In the genomic region with DNA sequence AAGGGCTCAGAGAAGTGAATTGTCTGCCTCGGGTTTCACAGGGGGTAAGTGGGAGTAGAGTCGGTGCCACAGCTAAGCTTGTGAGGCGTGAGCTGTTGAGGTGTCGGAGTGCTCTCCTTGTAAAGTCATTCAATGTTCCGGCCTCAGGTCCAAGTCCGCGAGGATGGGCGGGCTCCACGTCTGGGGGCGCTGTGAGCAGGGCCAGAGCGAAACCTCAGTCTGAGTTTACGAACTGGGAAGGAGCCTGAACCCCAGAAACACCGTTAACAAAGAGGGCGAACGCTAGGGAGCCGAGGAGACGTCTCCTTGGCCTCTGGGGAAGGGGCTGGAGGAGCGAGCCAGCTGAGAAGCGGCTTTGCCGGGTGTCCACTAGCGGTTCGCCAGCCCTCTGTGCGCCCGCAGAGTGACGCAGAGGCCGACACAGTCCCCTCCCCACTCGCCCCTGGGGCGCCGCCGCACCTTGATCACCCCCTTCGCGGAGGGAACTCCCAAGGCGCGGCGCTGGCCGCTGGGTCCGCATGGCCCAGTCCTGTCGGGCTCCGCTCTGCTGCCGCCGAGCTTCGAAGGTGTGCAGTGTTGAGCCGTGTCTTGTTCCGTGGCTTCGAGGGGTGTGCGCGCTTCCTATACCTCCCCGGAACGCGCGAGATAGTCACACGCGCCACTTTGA, we compare ENCODE assay signal across 1 cellular context.
A peak's percentile ranks its signal among the peaks of the same experiment; 100 is the strongest.
TF ChIP-seq lines count a peak whose summit lies in the region.

No MANE protein-coding gene starts in this region.

TF ChIP-seq in H1, 55 proteins besides CTCF, POLR2A, EP300 and RAD21:
- TF ChIP-seq EGR1 (IDR thresholded peaks at IDR 0.05; ENCODE audit: borderline replicate concordance, low read depth, low read length) (no peak), ASH2L (IDR thresholded peaks at IDR 0.05; ENCODE audit: low read length) (peak; percentile 54), SAP30 (IDR thresholded peaks at IDR 0.05; ENCODE audit: insufficient read depth, insufficient replicate concordance, low read length) (no peak), SP4 (IDR thresholded peaks at IDR 0.05; ENCODE audit: low read length) (no peak), TCF12 (IDR thresholded peaks at IDR 0.05; ENCODE audit: low read depth, low read length) (no peak), KDM1A (IDR thresholded peaks at IDR 0.05; ENCODE audit: borderline replicate concordance, low read length) (no peak), SUZ12 (IDR thresholded peaks at IDR 0.05; ENCODE audit: low read length) (peak; percentile 78), SIRT6 (IDR thresholded peaks at IDR 0.05; ENCODE audit: low read length) (no peak), RBBP5 (IDR thresholded peaks at IDR 0.05; ENCODE audit: borderline replicate concordance, low read depth, low read length) (0 out of 2 replicates have a peak, but pooled peaks have one; percentile 20), TBP (IDR thresholded peaks at IDR 0.05; ENCODE audit: low read depth, low read length) (no peak), PHF8 (conservative IDR thresholded peaks at IDR 0.05; ENCODE audit: low read depth, low read length) (no peak), YY1 (IDR thresholded peaks at IDR 0.05; ENCODE audit: low read depth, low read length) (no peak), SRF (IDR thresholded peaks at IDR 0.05; ENCODE audit: low read depth, low read length) (no peak), USF2 (IDR thresholded peaks at IDR 0.05; ENCODE audit: low read length) (no peak), MAFK (IDR thresholded peaks at IDR 0.05; ENCODE audit: low read depth, low read length) (no peak), SIN3A (conservative IDR thresholded peaks at IDR 0.05 in 1 of 2, IDR thresholded peaks at IDR 0.05 in 1 of 2; ENCODE audit: low read depth in 1 of 2, low read length in 2 of 2) (no peak), SP2 (IDR thresholded peaks at IDR 0.05; ENCODE audit: low read length) (no peak), SIX5 (IDR thresholded peaks at IDR 0.05; ENCODE audit: low read depth, low read length) (no peak), CTBP2 (IDR thresholded peaks at IDR 0.05; ENCODE audit: borderline replicate concordance, insufficient read depth, insufficient read length, low read length) (no peak), KDM4A (IDR thresholded peaks at IDR 0.05; ENCODE audit: low read depth, low read length, severe bottlenecking) (peak; percentile 88), GTF2F1 (IDR thresholded peaks at IDR 0.05; ENCODE audit: borderline replicate concordance, low read depth, low read length) (no peak), BACH1 (IDR thresholded peaks at IDR 0.05; ENCODE audit: low read length) (no peak), RNF2 (IDR thresholded peaks at IDR 0.05; ENCODE audit: borderline replicate concordance, low read depth, low read length, missing control alignments, poor library complexity, severe bottlenecking) (no peak), CHD1 (IDR thresholded peaks at IDR 0.05; ENCODE audit: low read depth, low read length) (no peak), EZH2 (IDR thresholded peaks at IDR 0.05; ENCODE audit: low read depth, low read length, severe bottlenecking) (peak; percentile 82), GABPA (IDR thresholded peaks at IDR 0.05; ENCODE audit: borderline replicate concordance, insufficient read depth, low read length) (no peak), TAF1 (IDR thresholded peaks at IDR 0.05; ENCODE audit: low read depth, low read length) (no peak), JUND (IDR thresholded peaks at IDR 0.05; ENCODE audit: low read length) (no peak), RFX5 (IDR thresholded peaks at IDR 0.05; ENCODE audit: borderline replicate concordance, low read depth, low read length) (no peak), KDM5A (IDR thresholded peaks at IDR 0.05; ENCODE audit: low read length) (no peak), ZNF274 (IDR thresholded peaks at IDR 0.05; ENCODE audit: borderline replicate concordance, extremely low read depth, low read length) (no peak), POU5F1 (IDR thresholded peaks at IDR 0.05; ENCODE audit: low read depth, low read length) (no peak), CHD2 (IDR thresholded peaks at IDR 0.05; ENCODE audit: low read length) (no peak), BCL11A (IDR thresholded peaks at IDR 0.05; ENCODE audit: low read depth in 2 of 2, low read length in 2 of 2) (no peak)
- TF ChIP-seq, protein P1, sequence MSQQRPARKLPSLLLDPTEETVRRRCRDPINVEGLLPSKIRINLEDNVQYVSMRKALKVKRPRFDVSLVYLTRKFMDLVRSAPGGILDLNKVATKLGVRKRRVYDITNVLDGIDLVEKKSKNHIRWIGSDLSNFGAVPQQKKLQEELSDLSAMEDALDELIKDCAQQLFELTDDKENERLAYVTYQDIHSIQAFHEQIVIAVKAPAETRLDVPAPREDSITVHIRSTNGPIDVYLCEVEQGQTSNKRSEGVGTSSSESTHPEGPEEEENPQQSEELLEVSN (IDR thresholded peaks at IDR 0.05): peak; percentile 64
- TF ChIP-seq, protein P2, sequence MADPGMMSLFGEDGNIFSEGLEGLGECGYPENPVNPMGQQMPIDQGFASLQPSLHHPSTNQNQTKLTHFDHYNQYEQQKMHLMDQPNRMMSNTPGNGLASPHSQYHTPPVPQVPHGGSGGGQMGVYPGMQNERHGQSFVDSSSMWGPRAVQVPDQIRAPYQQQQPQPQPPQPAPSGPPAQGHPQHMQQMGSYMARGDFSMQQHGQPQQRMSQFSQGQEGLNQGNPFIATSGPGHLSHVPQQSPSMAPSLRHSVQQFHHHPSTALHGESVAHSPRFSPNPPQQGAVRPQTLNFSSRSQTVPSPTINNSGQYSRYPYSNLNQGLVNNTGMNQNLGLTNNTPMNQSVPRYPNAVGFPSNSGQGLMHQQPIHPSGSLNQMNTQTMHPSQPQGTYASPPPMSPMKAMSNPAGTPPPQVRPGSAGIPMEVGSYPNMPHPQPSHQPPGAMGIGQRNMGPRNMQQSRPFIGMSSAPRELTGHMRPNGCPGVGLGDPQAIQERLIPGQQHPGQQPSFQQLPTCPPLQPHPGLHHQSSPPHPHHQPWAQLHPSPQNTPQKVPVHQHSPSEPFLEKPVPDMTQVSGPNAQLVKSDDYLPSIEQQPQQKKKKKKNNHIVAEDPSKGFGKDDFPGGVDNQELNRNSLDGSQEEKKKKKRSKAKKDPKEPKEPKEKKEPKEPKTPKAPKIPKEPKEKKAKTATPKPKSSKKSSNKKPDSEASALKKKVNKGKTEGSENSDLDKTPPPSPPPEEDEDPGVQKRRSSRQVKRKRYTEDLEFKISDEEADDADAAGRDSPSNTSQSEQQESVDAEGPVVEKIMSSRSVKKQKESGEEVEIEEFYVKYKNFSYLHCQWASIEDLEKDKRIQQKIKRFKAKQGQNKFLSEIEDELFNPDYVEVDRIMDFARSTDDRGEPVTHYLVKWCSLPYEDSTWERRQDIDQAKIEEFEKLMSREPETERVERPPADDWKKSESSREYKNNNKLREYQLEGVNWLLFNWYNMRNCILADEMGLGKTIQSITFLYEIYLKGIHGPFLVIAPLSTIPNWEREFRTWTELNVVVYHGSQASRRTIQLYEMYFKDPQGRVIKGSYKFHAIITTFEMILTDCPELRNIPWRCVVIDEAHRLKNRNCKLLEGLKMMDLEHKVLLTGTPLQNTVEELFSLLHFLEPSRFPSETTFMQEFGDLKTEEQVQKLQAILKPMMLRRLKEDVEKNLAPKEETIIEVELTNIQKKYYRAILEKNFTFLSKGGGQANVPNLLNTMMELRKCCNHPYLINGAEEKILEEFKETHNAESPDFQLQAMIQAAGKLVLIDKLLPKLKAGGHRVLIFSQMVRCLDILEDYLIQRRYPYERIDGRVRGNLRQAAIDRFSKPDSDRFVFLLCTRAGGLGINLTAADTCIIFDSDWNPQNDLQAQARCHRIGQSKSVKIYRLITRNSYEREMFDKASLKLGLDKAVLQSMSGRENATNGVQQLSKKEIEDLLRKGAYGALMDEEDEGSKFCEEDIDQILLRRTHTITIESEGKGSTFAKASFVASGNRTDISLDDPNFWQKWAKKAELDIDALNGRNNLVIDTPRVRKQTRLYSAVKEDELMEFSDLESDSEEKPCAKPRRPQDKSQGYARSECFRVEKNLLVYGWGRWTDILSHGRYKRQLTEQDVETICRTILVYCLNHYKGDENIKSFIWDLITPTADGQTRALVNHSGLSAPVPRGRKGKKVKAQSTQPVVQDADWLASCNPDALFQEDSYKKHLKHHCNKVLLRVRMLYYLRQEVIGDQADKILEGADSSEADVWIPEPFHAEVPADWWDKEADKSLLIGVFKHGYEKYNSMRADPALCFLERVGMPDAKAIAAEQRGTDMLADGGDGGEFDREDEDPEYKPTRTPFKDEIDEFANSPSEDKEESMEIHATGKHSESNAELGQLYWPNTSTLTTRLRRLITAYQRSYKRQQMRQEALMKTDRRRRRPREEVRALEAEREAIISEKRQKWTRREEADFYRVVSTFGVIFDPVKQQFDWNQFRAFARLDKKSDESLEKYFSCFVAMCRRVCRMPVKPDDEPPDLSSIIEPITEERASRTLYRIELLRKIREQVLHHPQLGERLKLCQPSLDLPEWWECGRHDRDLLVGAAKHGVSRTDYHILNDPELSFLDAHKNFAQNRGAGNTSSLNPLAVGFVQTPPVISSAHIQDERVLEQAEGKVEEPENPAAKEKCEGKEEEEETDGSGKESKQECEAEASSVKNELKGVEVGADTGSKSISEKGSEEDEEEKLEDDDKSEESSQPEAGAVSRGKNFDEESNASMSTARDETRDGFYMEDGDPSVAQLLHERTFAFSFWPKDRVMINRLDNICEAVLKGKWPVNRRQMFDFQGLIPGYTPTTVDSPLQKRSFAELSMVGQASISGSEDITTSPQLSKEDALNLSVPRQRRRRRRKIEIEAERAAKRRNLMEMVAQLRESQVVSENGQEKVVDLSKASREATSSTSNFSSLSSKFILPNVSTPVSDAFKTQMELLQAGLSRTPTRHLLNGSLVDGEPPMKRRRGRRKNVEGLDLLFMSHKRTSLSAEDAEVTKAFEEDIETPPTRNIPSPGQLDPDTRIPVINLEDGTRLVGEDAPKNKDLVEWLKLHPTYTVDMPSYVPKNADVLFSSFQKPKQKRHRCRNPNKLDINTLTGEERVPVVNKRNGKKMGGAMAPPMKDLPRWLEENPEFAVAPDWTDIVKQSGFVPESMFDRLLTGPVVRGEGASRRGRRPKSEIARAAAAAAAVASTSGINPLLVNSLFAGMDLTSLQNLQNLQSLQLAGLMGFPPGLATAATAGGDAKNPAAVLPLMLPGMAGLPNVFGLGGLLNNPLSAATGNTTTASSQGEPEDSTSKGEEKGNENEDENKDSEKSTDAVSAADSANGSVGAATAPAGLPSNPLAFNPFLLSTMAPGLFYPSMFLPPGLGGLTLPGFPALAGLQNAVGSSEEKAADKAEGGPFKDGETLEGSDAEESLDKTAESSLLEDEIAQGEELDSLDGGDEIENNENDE (IDR thresholded peaks at IDR 0.05; ENCODE audit: insufficient replicate concordance, low read length): no peak
